ENCODE assay signal across 10 cellular contexts in the genomic region with DNA sequence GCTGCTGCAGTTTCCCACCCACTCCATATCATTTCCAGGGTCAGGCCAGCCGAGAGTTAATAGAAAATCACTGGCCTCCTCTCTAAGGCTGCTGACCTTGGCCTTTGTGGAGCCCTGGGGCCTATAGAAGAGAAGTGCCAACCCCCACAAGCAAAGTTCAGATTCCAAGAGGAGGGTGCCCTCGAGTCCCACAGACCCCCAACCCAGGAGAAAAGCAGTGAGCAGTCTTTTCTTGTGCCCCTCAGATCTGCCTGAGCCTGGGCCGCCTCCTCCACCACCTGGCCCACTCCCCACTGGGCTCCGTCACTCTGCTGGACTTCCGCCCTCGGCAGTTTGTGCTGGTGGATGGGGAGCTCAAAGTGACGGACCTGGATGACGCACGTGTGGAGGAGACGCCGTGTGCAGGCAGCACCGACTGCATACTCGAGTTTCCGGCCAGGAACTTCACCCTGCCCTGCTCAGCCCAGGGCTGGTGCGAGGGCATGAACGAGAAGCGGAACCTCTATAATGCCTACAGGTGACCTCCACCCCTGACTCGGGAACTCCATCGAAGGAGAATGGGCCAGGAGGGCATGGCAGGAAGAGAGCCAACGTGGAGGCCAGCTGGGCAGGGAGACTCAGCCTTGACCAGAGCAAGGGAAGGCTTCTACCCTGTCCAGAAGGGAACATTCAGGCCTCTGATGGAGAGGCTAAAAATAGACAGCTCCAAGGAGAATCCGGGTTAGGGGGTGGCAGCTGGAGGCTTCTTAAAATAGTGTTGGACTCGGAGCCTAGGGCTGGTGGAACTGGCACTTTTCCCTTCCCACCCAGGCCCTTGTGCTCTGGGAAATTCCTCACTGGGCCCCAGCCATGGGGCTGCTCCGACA. TPM values are rescaled to one million over a fixed set of nuclear protein-coding genes. Genes with fewer than 3 reads are reported as not detected.
DNase-seq lines count a peak whose midpoint lies in the region; ATAC-seq and TF ChIP-seq lines count a peak whose summit lies in the region.
"Had no signal": no experiment of that assay in that cellular context is flagged by ENCODE, and none has a peak within 500 bp of the region (broad histone marks: within the 10 kb centered on the region; RNA-seq: fewer than 3 reads in every experiment).

No MANE protein-coding gene starts in this region.

- no peak for TF ChIP-seq CTCF in Panc1 (IDR thresholded peaks at IDR 0.05)

- 0 out of 2 replicates have a peak, but pooled peaks have one; percentile 2 for ATAC-seq in Panc1
- peak; percentile 76 for ATAC-seq in Right ventricle myocardium superior (ENCODE audit: poor library complexity)
- no peak for ATAC-seq in HG03196 (IDR thresholded peaks at IDR 0.05; ENCODE audit: unreplicated experiment)
- ATAC-seq in HG03354 (IDR thresholded peaks at IDR 0.05; ENCODE audit: poor library complexity, severe bottlenecking, unreplicated experiment) = no peak
- ATAC-seq: activated T-cell treated with anti-CD3 and anti-CD28 coated beads, Interleukin-2, amount 50 U/mL, for 4 hours had no signal

- intact Hi-C loops in Panc1 (cut with micrococcal nuclease; ENCODE audit: unreplicated experiment) (no loop called here), Right ventricle myocardium superior (cut with DNase I) (loop anchor here (10.0 kb wide), 1 partner anchor 119 kb away; no protein-coding TSS in a partner anchor)

- no peaks in the 10 kb centered on the region for H3K9me3 ChIP-seq in Panc1 (ENCODE audit: control insufficient read depth, insufficient read depth, low read depth, low read length)
- H3K9me3 ChIP-seq in muscle layer of duodenum (ENCODE audit: control insufficient read depth in 1 of 2, low read length in 2 of 2) = no peaks in the 10 kb centered on the region

- POLR2A ChIA-PET in Panc1 (lab: Charles Lee) = no interaction called here

- in situ Hi-C loops in Panc1 (cut with HindIII; ENCODE audit: low pct_unique_long_range_greater_than_20kb, low sequenced_read_pairs) = no loop called here

- H3K4me1 ChIP-seq in Panc1 (ENCODE audit: control insufficient read depth, insufficient read depth, low read length) (peaks cover 50% of the 10 kb centered on the region), muscle layer of duodenum (ENCODE audit: control insufficient read depth in 1 of 2, insufficient read depth in 2 of 2, low read length in 2 of 2) (peaks cover 31 to 54% of the 10 kb centered on the region in 2 donors)

- no peaks in the 10 kb centered on the region for H3K36me3 ChIP-seq in Panc1 (ENCODE audit: control insufficient read depth, insufficient read depth, low read length)
- peaks cover 31 to 32% of the 10 kb centered on the region in 2 donors for H3K36me3 ChIP-seq in muscle layer of duodenum (ENCODE audit: control insufficient read depth in 1 of 2, insufficient read depth in 2 of 2, low read length in 2 of 2)

- H3K27me3 ChIP-seq in Panc1 (ENCODE audit: control insufficient read depth, insufficient read depth, low read length) (no peaks in the 10 kb centered on the region), muscle layer of duodenum (ENCODE audit: low read depth, low read length) (no peaks in the 10 kb centered on the region)

- CTCF ChIA-PET in Panc1 (lab: Charles Lee) = interaction anchor here (0.6 kb wide), 1 partner anchor 705 kb away, joined by 7 read pairs; no protein-coding TSS in a partner anchor

- no peak overlapping the region for H3K4me3 ChIP-seq in Panc1 (ENCODE audit: low read depth in 2 of 2, low read length in 2 of 2)
- peak overlapping the region in 1 of 2 donors; percentile 48 for H3K4me3 ChIP-seq in muscle layer of duodenum (ENCODE audit: low read depth in 1 of 2, low read length in 2 of 2)

- BruUV-seq in Panc1 (replicated peaks; lab: Mats Ljungman, UMichigan) = no TSS peak

- no peak overlapping the region for H3K27ac ChIP-seq in Panc1 (ENCODE audit: low read length)
- peak overlapping the region; percentile 92 for H3K27ac ChIP-seq in muscle layer of duodenum (ENCODE audit: low read length)
- peak overlapping the region; percentile 64 for H3K27ac ChIP-seq in temporal lobe (ENCODE audit: low read depth, low read length)

- DNase-seq in Panc1 (ENCODE audit: low read depth, low spot score) (no peak), Right ventricle myocardium superior (peak; percentile 73), NCI-H510A (lab: John Stamatoyannopoulos, UW) (no peak), SW 1271 (lab: John Stamatoyannopoulos, UW) (no peak)
- DNase-seq: activated T-cell treated with anti-CD3 and anti-CD28 coated beads, Interleukin-2, amount 50 U/mL, for 4 hours; CD4-positive, alpha-beta T cell had no signal

RNA-seq across cellular contexts. Expression of a gene that starts 6.2 kb away (rescaled TPM):
- total RNA-seq in Panc1 (2021; ENCODE audit: unreplicated experiment) = 14.8 TPM
- polyA plus RNA-seq in Panc1 (2012; ENCODE audit: insufficient read length) = 18.7 TPM
- total RNA-seq in Right ventricle myocardium superior = 120 TPM
- total RNA-seq in temporal lobe = 9.6 TPM
- total RNA-seq: CD4-positive, alpha-beta T cell had no signal

Comparison
In these comparisons a context has a peak if more than half of its experiments do, and no peak if none do; other contexts are left out.
1. ATAC-seq: peak in Panc1 (single experiment) and Right ventricle myocardium superior (single experiment); none in HG03196 (single experiment) and HG03354 (single experiment).